In genomic region chr11:133354069-133354468, GRCh38 we compare ENCODE assay signal across 28 cellular contexts.
"Had no signal": no experiment of that assay in that cellular context is flagged by ENCODE, and none has a peak within 500 bp of the region (broad histone marks: within the 10 kb centered on the region; RNA-seq: fewer than 3 reads in every experiment).

No MANE protein-coding gene starts in this region.

- H3K4me3 ChIP-seq: adrenal gland, breast epithelium, coronary artery, dorsolateral prefrontal cortex, esophagus squamous epithelium, gastroesophageal sphincter had no signal

- ATAC-seq: activated CD4-positive, alpha-beta T cell treated with anti-CD3 and anti-CD28 coated beads for 36 hours; activated CD8-positive, alpha-beta memory T cell treated with anti-CD3 and anti-CD28 coated beads, Interleukin-2, amount 10 ng/mL, durations not matched to agents 7 days and 5 days; activated CD8-positive, alpha-beta T cell treated with anti-CD3 and anti-CD28 coated beads, Interleukin-2, amount 10 ng/mL, durations not matched to agents 7 days and 5 days; activated naive CD8-positive, alpha-beta T cell treated with anti-CD3 and anti-CD28 coated beads, Interleukin-2, amount 50 U/mL, for 24 hours; gastroesophageal sphincter had no signal

- H3K36me3 ChIP-seq: adrenal gland, breast epithelium, esophagus squamous epithelium, gastroesophageal sphincter had no signal

- H3K27me3 ChIP-seq: adrenal gland, breast epithelium, dorsolateral prefrontal cortex, esophagus squamous epithelium, gastroesophageal sphincter had no signal

- DNase-seq: activated CD4-positive, alpha-beta memory T cell treated with anti-CD3 and anti-CD28 coated beads for 36 hours; activated CD4-positive, alpha-beta T cell treated with anti-CD3 and anti-CD28 coated beads for 36 hours; activated CD4-positive, alpha-beta T cell treated with anti-CD3 and anti-CD28 coated beads, Interleukin-2, amount 10 ng/mL, durations not matched to agents 24 days and 14 days; activated CD4-positive, CD25-positive, alpha-beta regulatory T cell; activated CD4-positive, CD25-positive, alpha-beta regulatory T cell treated with anti-CD3 and anti-CD28 coated beads, Interleukin-2, amount 50 U/mL, for 72 hours; activated CD8-positive, alpha-beta memory T cell treated with anti-CD3 and anti-CD28 coated beads, Interleukin-2, amount 10 ng/mL, durations not matched to agents 7 days and 5 days; activated CD8-positive, alpha-beta memory T cell treated with anti-CD3 and anti-CD28 coated beads, Interleukin-2, amount 50 U/mL, for 4 hours; activated CD8-positive, alpha-beta T cell treated with anti-CD3 and anti-CD28 coated beads, Interleukin-2, amount 10 ng/mL, durations not matched to agents 7 days and 5 days; activated effector memory CD4-positive, alpha-beta T cell treated with anti-CD3 and anti-CD28 coated beads, Interleukin-2, amount 50 U/mL, for 16 hours; activated naive CD4-positive, alpha-beta T cell treated with anti-CD3 and anti-CD28 coated beads for 36 hours; activated naive CD8-positive, alpha-beta T cell treated with anti-CD3 and anti-CD28 coated beads for 36 hours; activated naive CD8-positive, alpha-beta T cell treated with anti-CD3 and anti-CD28 coated beads, Interleukin-2, amount 50 U/mL, for 24 hours; activated T-cell treated with anti-CD3 and anti-CD28 coated beads, Interleukin-2, amount 50 U/mL, for 1 hour; activated T-cell treated with anti-CD3 and anti-CD28 coated beads, Interleukin-2, amount 50 U/mL, for 48 hours; adrenal gland; amygdala; aorta; dorsolateral prefrontal cortex; effector memory CD4-positive, alpha-beta T cell; endodermal cell; erythroblast; esophagus squamous epithelium; foreskin melanocyte; hippocampal formation; T-helper 9 cell had no signal

- H3K27ac ChIP-seq: adrenal gland, breast epithelium, coronary artery, esophagus squamous epithelium, gastroesophageal sphincter had no signal

- H3K4me1 ChIP-seq: adrenal gland, breast epithelium, esophagus squamous epithelium, gastroesophageal sphincter had no signal

- H3K9me3 ChIP-seq: adrenal gland, breast epithelium, esophagus squamous epithelium, gastroesophageal sphincter had no signal
